8 cellular contexts compared by ENCODE assay signal in genomic region chr15:78988361-78988911, GRCh38.
DNase-seq lines count a peak whose midpoint lies in the region; ATAC-seq and TF ChIP-seq lines count a peak whose summit lies in the region.

No MANE protein-coding gene starts in this region.

- peak; percentile 54 for ATAC-seq in HG02642 (IDR thresholded peaks at IDR 0.05; ENCODE audit: poor library complexity, unreplicated experiment)

- DNase-seq in COLO829 (ENCODE audit: low spot score): peak; percentile 97
- peak; percentile 64 for DNase-seq in SKM-1 treated with dmso at 0.1 percent for 144 hours (lab: John Stamatoyannopoulos, UW; ENCODE audit: unreplicated experiment)
- DNase-seq in fibroblast of pulmonary artery (ENCODE audit: low read depth): peak; percentile 98
- DNase-seq in pons (ENCODE audit: low spot score): peak; percentile 84
- DNase-seq in NCI-H510A treated with DMSO at 0.1 percent for 48 hours (lab: John Stamatoyannopoulos, UW): no peak
- no peak for DNase-seq in DMS153 treated with DMSO at 0.1 percent for 48 hours (lab: John Stamatoyannopoulos, UW; ENCODE audit: unreplicated experiment)
- DNase-seq in NCI-H1092 (lab: John Stamatoyannopoulos, UW): no peak

- no peak overlapping the region for H3K4me3 ChIP-seq in fibroblast of pulmonary artery (replicated peaks; ENCODE audit: low read depth, low read length)

- TF ChIP-seq CTCF in fibroblast of pulmonary artery (IDR thresholded peaks at IDR 0.05; ENCODE audit: low read length, missing control alignments): no peak

Comparison
In these comparisons a context has a peak if more than half of its experiments do, and no peak if none do; other contexts are left out.
1. DNase-seq: peak in COLO829 (single experiment), SKM-1 treated with dmso at 0.1 percent for 144 hours (single experiment), fibroblast of pulmonary artery (single experiment) and pons (single experiment); none in NCI-H510A treated with DMSO at 0.1 percent for 48 hours (single experiment), DMS153 treated with DMSO at 0.1 percent for 48 hours (single experiment) and NCI-H1092 (single experiment).